8 cellular contexts compared by ENCODE assay signal in genomic region chr19:42114412-42114811, GRCh38. TPM values are rescaled to one million over a fixed set of nuclear protein-coding genes. Genes with fewer than 3 reads are reported as not detected.
DNase-seq lines count a peak whose midpoint lies in the region; ATAC-seq, FAIRE-seq and TF ChIP-seq lines count a peak whose summit lies in the region.

No MANE protein-coding gene starts in this region.

- H3K36me3 ChIP-seq in DND-41 (ENCODE audit: insufficient read depth, low read length), result no peaks in the 10 kb centered on the region
- H3K36me3 ChIP-seq in astrocyte (ENCODE audit: insufficient read depth, low read length), result peaks cover 4% of the 10 kb centered on the region
- H3K36me3 ChIP-seq in vagina, result no peaks in the 10 kb centered on the region
- no peaks in the 10 kb centered on the region for H3K36me3 ChIP-seq in sigmoid colon

- H3K27me3 Mint-ChIP-seq in astrocyte (ENCODE audit: low read depth, unreplicated experiment), result no peaks in the 10 kb centered on the region

- no peak for FAIRE-seq in astrocyte (lab: Jason Lieb, UNC)

- H2AFZ ChIP-seq in DND-41 (ENCODE audit: low read depth, low read length) (no peak overlapping the region), astrocyte (ENCODE audit: low read depth, low read length) (peak overlapping the region; percentile 7)

- no peaks in the 10 kb centered on the region for H4K20me1 ChIP-seq in DND-41 (ENCODE audit: insufficient read depth, low read length)
- no peaks in the 10 kb centered on the region for H4K20me1 ChIP-seq in astrocyte (ENCODE audit: insufficient read depth, low read length)

- DNase-seq in DND-41 (no peak), NCI-H1436 treated with DMSO at 0.1 percent for 48 hours (lab: John Stamatoyannopoulos, UW) (peak; percentile 54), astrocyte (ENCODE audit: low read depth) (no peak), AG08395 (ENCODE audit: low spot score) (no peak), vagina (ENCODE audit: extremely low spot score in 2 of 2) (no peak), sigmoid colon (no peak), omental fat pad (ENCODE audit: low spot score) (no peak)

- no peaks in the 10 kb centered on the region for H3K9me3 Mint-ChIP-seq in astrocyte (ENCODE audit: unreplicated experiment)

- H3K4me3 Mint-ChIP-seq in astrocyte (ENCODE audit: unreplicated experiment), result peak overlapping the region; percentile 58

- H3K4me2 ChIP-seq in DND-41 (ENCODE audit: insufficient read depth, low read length), result peak overlapping the region; percentile 10; the same call in 1 of the 2 replicates
- H3K4me2 ChIP-seq in astrocyte (ENCODE audit: low read length), result peak overlapping the region; percentile 75

- no peak for TF ChIP-seq CTCF in DND-41 (IDR thresholded peaks at IDR 0.05; ENCODE audit: borderline replicate concordance, extremely low read depth, low read length, poor library complexity, severe bottlenecking)
- no peak for TF ChIP-seq CTCF in astrocyte (IDR thresholded peaks at IDR 0.05; ENCODE audit: insufficient read depth, low read depth, low read length)
- no peak for TF ChIP-seq CTCF in vagina (IDR thresholded peaks at IDR 0.05)
- no peak for TF ChIP-seq CTCF in sigmoid colon (IDR thresholded peaks at IDR 0.05)
- no peak for TF ChIP-seq CTCF in omental fat pad (IDR thresholded peaks at IDR 0.05)

- no peak overlapping the region for H3K4me3 ChIP-seq in DND-41 (ENCODE audit: low read depth in 1 of 2, low read length in 2 of 2)
- peak overlapping the region; percentile 24 for H3K4me3 ChIP-seq in astrocyte (ENCODE audit: insufficient read depth, low read depth, low read length)
- no peak overlapping the region for H3K4me3 ChIP-seq in vagina
- H3K4me3 ChIP-seq in sigmoid colon, result no peak overlapping the region

- no peak for TF ChIP-seq EP300 in sigmoid colon (IDR thresholded peaks at IDR 0.05)

- peak overlapping the region; percentile 96 for H3K27ac Mint-ChIP-seq in astrocyte (ENCODE audit: unreplicated experiment)

- TF ChIP-seq POLR2A in vagina (IDR thresholded peaks at IDR 0.05), result no peak
- no peak for TF ChIP-seq POLR2A in sigmoid colon (IDR thresholded peaks at IDR 0.05)

- WGBS in sigmoid colon, 2 donors, result 37 to 38% methylated on average over 7 of the region's 7 CpGs

- H3K9me3 ChIP-seq in DND-41 (ENCODE audit: insufficient read depth, low read length, severe bottlenecking) (no peaks in the 10 kb centered on the region), astrocyte (ENCODE audit: insufficient read depth, low read depth, low read length) (no peaks in the 10 kb centered on the region), vagina (no peaks in the 10 kb centered on the region), sigmoid colon (no peaks in the 10 kb centered on the region)

- peaks cover 2% of the 10 kb centered on the region for H3K36me3 Mint-ChIP-seq in astrocyte (ENCODE audit: low read depth, unreplicated experiment)

- H3K9ac ChIP-seq in DND-41 (ENCODE audit: low read depth, low read length), result no peak overlapping the region
- H3K9ac ChIP-seq in astrocyte (ENCODE audit: low read length), result peak overlapping the region; percentile 69

- H3K27ac ChIP-seq in DND-41 (ENCODE audit: low read length), result 0 out of 2 replicates have a peak overlapping the region, but pooled peaks have one; percentile 3
- peak overlapping the region; percentile 87 for H3K27ac ChIP-seq in astrocyte (ENCODE audit: low read depth, low read length)
- no peak overlapping the region for H3K27ac ChIP-seq in vagina
- H3K27ac ChIP-seq in sigmoid colon, result peak overlapping the region in 1 of 4 donors; percentile 54

- no peaks in the 10 kb centered on the region for H3K79me2 ChIP-seq in DND-41 (ENCODE audit: insufficient read depth, low read length)
- H3K79me2 ChIP-seq in astrocyte (ENCODE audit: insufficient read depth, low read length), result no peaks in the 10 kb centered on the region

- peaks cover 49% of the 10 kb centered on the region for H3K4me1 Mint-ChIP-seq in astrocyte (ENCODE audit: low read depth, unreplicated experiment)

- intact Hi-C loops in vagina (cut with DNase I) (no loop called here), sigmoid colon (cut with DNase I) (no loop called here)

- ATAC-seq in DND-41 (ENCODE audit: insufficient read depth, low read depth), result no peak
- peak; percentile 58 for ATAC-seq in GM21515 (IDR thresholded peaks at IDR 0.05; ENCODE audit: unreplicated experiment)
- no peak for ATAC-seq in omental fat pad (ENCODE audit: low FRiP score)

- H3K4me1 ChIP-seq in DND-41 (ENCODE audit: insufficient read depth, low read length) (peaks cover 17% of the 10 kb centered on the region), astrocyte (ENCODE audit: insufficient read depth, low read length) (peaks cover 45% of the 10 kb centered on the region), vagina (peaks cover 5% of the 10 kb centered on the region), sigmoid colon (peaks cover 0 to 13% (median 0%) of the 10 kb centered on the region in 4 donors)

- H3K27me3 ChIP-seq in DND-41 (ENCODE audit: insufficient read depth, low read length, poor library complexity) (no peaks in the 10 kb centered on the region), astrocyte (ENCODE audit: insufficient read depth, low read length) (no peaks in the 10 kb centered on the region), vagina (no peaks in the 10 kb centered on the region), sigmoid colon (no peaks in the 10 kb centered on the region)

RNA-seq across cellular contexts. Expression of gene POU2F2, which starts 17.8 kb away (rescaled TPM):
- total RNA-seq in astrocyte, result 7.7 and 8.3 TPM in 2 replicates
- total RNA-seq in vagina, result 0.74 TPM
- 1 to 10 TPM; 1.2 to 3.0 (median 2.5) TPM for total RNA-seq in sigmoid colon
- polyA plus RNA-seq in sigmoid colon, result 10 to 100 TPM in 1 of 3 donors, 1 to 10 TPM in 1, under 1 TPM in 1; 0.60 to 19.0 (median 1.6) TPM
- total RNA-seq in omental fat pad, result 1 to 10 TPM in 3 of 4 donors, under 1 TPM in 1; 0.56 to 3.2 (median 1.5) TPM

RNA-seq across cellular contexts. Expression of gene ZNF574, which starts 38.4 kb away (rescaled TPM):
- total RNA-seq in astrocyte (20.0 and 20.2 TPM in 2 replicates), vagina (26.5 TPM), sigmoid colon (10 to 100 TPM; 12.5 to 14.6 (median 13.1) TPM), omental fat pad (10 to 100 TPM; 11.6 to 22.9 (median 12.8) TPM)
- 1 to 10 TPM; 3.0 to 9.3 (median 5.5) TPM for polyA plus RNA-seq in sigmoid colon

RNA-seq across cellular contexts. Expression of gene GRIK5, which starts 44.4 kb away (rescaled TPM):
- total RNA-seq in astrocyte (9.2 and 12.1 TPM in 2 replicates), vagina (2.5 TPM), sigmoid colon (10 to 100 TPM in 3 of 4 donors, 1 to 10 TPM in 1; 8.4 to 23.3 (median 13.3) TPM), omental fat pad (1 to 10 TPM in 3 of 4 donors, under 1 TPM in 1; 0.32 to 2.1 (median 1.6) TPM)
- 1 to 10 TPM in 1 of 3 donors, under 1 TPM in 1, not detected in 1; under 0.01 to 2.7 TPM for polyA plus RNA-seq in sigmoid colon
